ENCODE assay signal across 22 cellular contexts in the genomic region with DNA sequence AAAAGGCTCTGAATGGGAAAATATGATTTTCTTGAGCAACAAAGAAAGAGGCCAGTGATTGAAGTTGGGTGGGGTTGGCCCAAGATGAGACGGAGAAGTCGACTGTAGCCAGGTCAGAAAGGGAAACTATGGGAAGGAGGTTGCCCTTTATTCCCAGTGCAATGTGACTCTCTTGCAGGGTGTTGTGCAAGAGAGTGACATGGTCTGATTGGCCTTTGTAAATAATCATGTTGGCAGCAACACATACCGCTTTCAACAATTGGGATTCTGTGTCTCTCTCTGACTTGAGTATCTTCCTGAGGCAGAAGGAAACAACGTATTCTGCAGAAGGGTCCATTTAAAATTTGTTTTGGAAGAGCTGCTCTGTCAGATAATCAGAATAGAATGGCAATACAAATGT.
DNase-seq lines count a peak whose midpoint lies in the region; ATAC-seq and TF ChIP-seq lines count a peak whose summit lies in the region.
"Had no signal": no experiment of that assay in that cellular context is flagged by ENCODE, and none has a peak within 500 bp of the region (broad histone marks: within the 10 kb centered on the region; RNA-seq: fewer than 3 reads in every experiment).

No MANE protein-coding gene starts in this region.

- no peaks in the 10 kb centered on the region for H3K36me3 Mint-ChIP-seq in activated CD4-positive, alpha-beta T cell treated with anti-CD3 and anti-CD28 coated beads, Interleukin-2, amount 10 ng/mL, durations not matched to agents 24 days and 14 days (ENCODE audit: low read depth)

- H3K4me3 Mint-ChIP-seq in activated CD4-positive, alpha-beta T cell treated with anti-CD3 and anti-CD28 coated beads, Interleukin-2, amount 10 ng/mL, durations not matched to agents 24 days and 14 days, result no peak overlapping the region
- H3K4me3 Mint-ChIP-seq: CD4-positive, alpha-beta T cell had no signal

- H3K4me1 Mint-ChIP-seq in activated CD4-positive, alpha-beta T cell treated with anti-CD3 and anti-CD28 coated beads, Interleukin-2, amount 10 ng/mL, durations not matched to agents 24 days and 14 days, result no peaks in the 10 kb centered on the region

- in situ Hi-C loops in GM23248 (cut with MboI), result no loop called here

- intact Hi-C loops in right lobe of liver (cut with DNase I), result no loop called here
- intact Hi-C loops in activated CD4-positive, alpha-beta T cell treated with anti-CD3 and anti-CD28 coated beads, Interleukin-2, amount 10 ng/mL, durations not matched to agents 24 days and 14 days (cut with micrococcal nuclease), result no loop called here

- H4K20me1 ChIP-seq in GM23248 (ENCODE audit: insufficient read depth), result no peaks in the 10 kb centered on the region
- H4K20me1 ChIP-seq: BLaER1 had no signal

- H3K4me3 ChIP-seq in GM23248 (no peak overlapping the region), right lobe of liver (no peak overlapping the region), Peyer's patch (no peak overlapping the region)
- H3K4me3 ChIP-seq: BLaER1 had no signal

- peak; percentile 9 for DNase-seq in GM23248
- DNase-seq in HuH-7 (ENCODE audit: low spot score), result peak; percentile 26
- DNase-seq in fibroblast of gingiva (ENCODE audit: low read depth), result peak; percentile 25
- DNase-seq in right lobe of liver, result peak in 1 of 3 donors; percentile 62
- DNase-seq in activated CD4-positive, alpha-beta T cell treated with anti-CD3 and anti-CD28 coated beads, Interleukin-2, amount 10 ng/mL, durations not matched to agents 24 days and 14 days, result no peak
- DNase-seq in activated CD4-positive, CD25-positive, alpha-beta regulatory T cell treated with anti-CD3 and anti-CD28 coated beads, Interleukin-2, amount 50 U/mL, for 72 hours, result no peak
- DNase-seq in GM20000 (ENCODE audit: low spot score), result no peak
- no peak for DNase-seq in Peyer's patch
- DNase-seq: CD4-positive, alpha-beta T cell; COR-L47; DMS79; GOT3; KBM-7; NCI-H1092 treated with DMSO at 0.1 percent for 48 hours; NCI-H1436 treated with DMSO at 0.1 percent for 48 hours; NCI-H1930; NCI-H226; NCI-H524 treated with DMSO at 0.1 percent for 48 hours; NCI-H82; SW 1271 had no signal

- no peaks in the 10 kb centered on the region for H3K4me1 ChIP-seq in GM23248 (ENCODE audit: insufficient read depth)
- H3K4me1 ChIP-seq in right lobe of liver, result peaks cover 0 to 12% (median 1%) of the 10 kb centered on the region in 4 donors
- H3K4me1 ChIP-seq in Peyer's patch, result no peaks in the 10 kb centered on the region

- TF ChIP-seq POLR2A in right lobe of liver (IDR thresholded peaks at IDR 0.05) (no peak), Peyer's patch (IDR thresholded peaks at IDR 0.05) (no peak)

- no peaks in the 10 kb centered on the region for H3K36me3 ChIP-seq in GM23248 (ENCODE audit: low read depth)
- H3K36me3 ChIP-seq in right lobe of liver, result no peaks in the 10 kb centered on the region
- no peaks in the 10 kb centered on the region for H3K36me3 ChIP-seq in Peyer's patch
- H3K36me3 ChIP-seq: BLaER1 had no signal

- H3K27ac Mint-ChIP-seq in activated CD4-positive, alpha-beta T cell treated with anti-CD3 and anti-CD28 coated beads, Interleukin-2, amount 10 ng/mL, durations not matched to agents 24 days and 14 days, result no peak overlapping the region
- H3K27ac Mint-ChIP-seq: CD4-positive, alpha-beta T cell had no signal

- H3K79me2 ChIP-seq in GM23248 (ENCODE audit: insufficient read depth), result no peaks in the 10 kb centered on the region

- H3K27me3 ChIP-seq in GM23248 (replicated peaks; ENCODE audit: insufficient read depth), result no peaks in the 10 kb centered on the region
- H3K27me3 ChIP-seq in right lobe of liver, result no peaks in the 10 kb centered on the region
- H3K27me3 ChIP-seq in Peyer's patch, result no peaks in the 10 kb centered on the region
- H3K27me3 ChIP-seq: BLaER1 had no signal

- H3K9me3 Mint-ChIP-seq in activated CD4-positive, alpha-beta T cell treated with anti-CD3 and anti-CD28 coated beads, Interleukin-2, amount 10 ng/mL, durations not matched to agents 24 days and 14 days, result no peaks in the 10 kb centered on the region

- no peaks in the 10 kb centered on the region for H3K9me3 ChIP-seq in GM23248 (ENCODE audit: low read depth)
- no peaks in the 10 kb centered on the region for H3K9me3 ChIP-seq in right lobe of liver
- H3K9me3 ChIP-seq in Peyer's patch, result no peaks in the 10 kb centered on the region

- H3K9ac ChIP-seq in GM23248, result no peak overlapping the region
- H3K9ac ChIP-seq: BLaER1 had no signal

- H3K9me2 ChIP-seq in GM23248 (ENCODE audit: insufficient read depth), result no peaks in the 10 kb centered on the region

- H2AFZ ChIP-seq in GM23248, result no peak overlapping the region

- H3F3A ChIP-seq in GM23248 (ENCODE audit: insufficient read depth), result no peaks in the 10 kb centered on the region

- peak; percentile 99 to 100 (median 100) for ATAC-seq in right lobe of liver
- ATAC-seq: HCT116 had no signal

- H3K27ac ChIP-seq in GM23248 (no peak overlapping the region), right lobe of liver (no peak overlapping the region), Peyer's patch (no peak overlapping the region)
- H3K27ac ChIP-seq: BLaER1 had no signal

- TF ChIP-seq CTCF in right lobe of liver (IDR thresholded peaks at IDR 0.05) (no peak), GM20000 (IDR thresholded peaks at IDR 0.05; ENCODE audit: extremely low read depth, missing control alignments) (no peak), Peyer's patch (IDR thresholded peaks at IDR 0.05) (no peak)

- WGBS in GM23248 (ENCODE audit: low coverage in 1 of 2, low lambda C conversion rate in 2 of 2, missing lambda C conversion rate in 2 of 2), 2 experiments, result 16% methylated on average over 4 of the region's 4 CpGs
- 37% methylated on average over 3 of the region's 4 CpGs for WGBS in right lobe of liver (ENCODE audit: insufficient coverage, low coverage, low lambda C conversion rate, missing lambda C conversion rate)

- no peaks in the 10 kb centered on the region for H3K27me3 Mint-ChIP-seq in activated CD4-positive, alpha-beta T cell treated with anti-CD3 and anti-CD28 coated beads, Interleukin-2, amount 10 ng/mL, durations not matched to agents 24 days and 14 days
- H3K27me3 Mint-ChIP-seq: CD4-positive, alpha-beta T cell had no signal

- H3K4me2 ChIP-seq in GM23248 (ENCODE audit: unreplicated experiment), result no peak overlapping the region
- H3K4me2 ChIP-seq: BLaER1 had no signal

Comparison
In these comparisons a context has a peak if more than half of its experiments do, and no peak if none do; other contexts are left out.
1. DNase-seq: peak in GM23248 (single experiment), HuH-7 (single experiment) and fibroblast of gingiva (single experiment); none in activated CD4-positive, alpha-beta T cell treated with anti-CD3 and anti-CD28 coated beads, Interleukin-2, amount 10 ng/mL, durations not matched to agents 24 days and 14 days (single experiment), activated CD4-positive, CD25-positive, alpha-beta regulatory T cell treated with anti-CD3 and anti-CD28 coated beads, Interleukin-2, amount 50 U/mL, for 72 hours (single experiment), GM20000 (single experiment) and Peyer's patch (0 of 3).